In genomic region chr3:61343543-61343942, GRCh38 we compare ENCODE assay signal across 34 cellular contexts.
"Had no signal": no experiment of that assay in that cellular context is flagged by ENCODE, and none has a peak within 500 bp of the region (broad histone marks: within the 10 kb centered on the region; RNA-seq: fewer than 3 reads in every experiment).

No MANE protein-coding gene starts in this region.

- H3K9ac ChIP-seq: parathyroid adenoma had no signal

- ATAC-seq: naive thymus-derived CD4-positive, alpha-beta T cell; natural killer cell; psoas muscle; sciatic nerve; stimulated activated memory B cell treated with anti-CD40 and anti-IgM and Interleukin-4, amounts not matched to agents 10 μg/mL and 1 μg/mL and 100 μg/mL, for 72 hours; stimulated activated naive CD8-positive, alpha-beta T cell treated with anti-CD3 and anti-CD28 coated beads, Interleukin-15, amount 100 ng/mL, for 72 hours; stimulated activated naive CD8-positive, alpha-beta T cell treated with anti-CD3 and anti-CD28 coated beads, Interleukin-15, Interleukin-2, amounts not matched to agents 100 U/mL and 50 U/mL, for 24 hours; upper lobe of right lung had no signal

- H3K4me3 ChIP-seq: ovary, psoas muscle, right atrium auricular region, skin epidermis, smooth muscle cell, spleen, suprapubic skin, testis, tibial artery, transverse colon, upper lobe of right lung, uterus had no signal

- H3K4me1 ChIP-seq: parathyroid adenoma, psoas muscle, right atrium auricular region, spleen, suprapubic skin, testis, tibial artery, transverse colon, upper lobe of right lung, uterus had no signal

- H3K4me2 ChIP-seq: smooth muscle cell had no signal

- H3K27ac Mint-ChIP-seq: naive thymus-derived CD4-positive, alpha-beta T cell; natural killer cell; nephron progenitor cell; progenitor cell of endocrine pancreas; stimulated activated memory B cell treated with anti-CD40 and anti-IgM and Interleukin-4, amounts not matched to agents 10 μg/mL and 1 μg/mL and 100 μg/mL, for 72 hours; stimulated activated naive CD8-positive, alpha-beta T cell treated with anti-CD3 and anti-CD28 coated beads, Interleukin-15, amount 100 ng/mL, for 72 hours; type B pancreatic cell had no signal

- H2AFZ ChIP-seq: parathyroid adenoma had no signal

- H3K27me3 Mint-ChIP-seq: progenitor cell of endocrine pancreas; stimulated activated naive CD8-positive, alpha-beta T cell treated with anti-CD3 and anti-CD28 coated beads, Interleukin-15, amount 100 ng/mL, for 72 hours had no signal

- H3K36me3 Mint-ChIP-seq: naive thymus-derived CD4-positive, alpha-beta T cell; natural killer cell; stimulated activated memory B cell treated with anti-CD40 and anti-IgM and Interleukin-4, amounts not matched to agents 10 μg/mL and 1 μg/mL and 100 μg/mL, for 72 hours; type B pancreatic cell had no signal

- H3K27me3 ChIP-seq: neutrophil, ovary, right atrium auricular region, spleen, suprapubic skin, testis, tibial artery, transverse colon, upper lobe of right lung, uterus had no signal

- H3K36me3 ChIP-seq: neutrophil, ovary, right atrium auricular region, spleen, suprapubic skin, tibial artery, transverse colon, upper lobe of right lung, uterus had no signal

- H3K79me2 ChIP-seq: parathyroid adenoma had no signal

- H3K4me1 Mint-ChIP-seq: natural killer cell; nephron progenitor cell; neural crest cell; stimulated activated memory B cell treated with anti-CD40 and anti-IgM and Interleukin-4, amounts not matched to agents 10 μg/mL and 1 μg/mL and 100 μg/mL, for 72 hours; stimulated activated naive CD8-positive, alpha-beta T cell treated with anti-CD3 and anti-CD28 coated beads, Interleukin-15, amount 100 ng/mL, for 72 hours had no signal

- H3K27ac ChIP-seq: neutrophil, ovary, parathyroid adenoma, psoas muscle, right atrium auricular region, skin epidermis, spleen, suprapubic skin, testis, tibial artery, transverse colon, upper lobe of right lung, uterus had no signal

- H3K4me3 Mint-ChIP-seq: naive thymus-derived CD4-positive, alpha-beta T cell; natural killer cell; nephron progenitor cell; neural crest cell; stimulated activated memory B cell treated with anti-CD40 and anti-IgM and Interleukin-4, amounts not matched to agents 10 μg/mL and 1 μg/mL and 100 μg/mL, for 72 hours; stimulated activated naive CD8-positive, alpha-beta T cell treated with anti-CD3 and anti-CD28 coated beads, Interleukin-15, amount 100 ng/mL, for 72 hours; type B pancreatic cell had no signal

- DNase-seq: naive thymus-derived CD4-positive, alpha-beta T cell; natural killer cell; nephron progenitor cell; occipital lobe; ovary; posterior cingulate gyrus; psoas muscle; retina; spleen; stimulated activated CD4-positive, alpha-beta T cell treated with anti-CD3 and anti-CD28 coated beads, Interleukin-12 subunit alpha, Interleukin-12 subunit beta, amount 100 ng/mL, for 4 hours; stimulated activated CD4-positive, alpha-beta T cell treated with anti-CD3 and anti-CD28 coated beads, Interleukin-1b, Interleukin-23, amount 100 ng/mL, for 48 hours; stimulated activated CD4-positive, alpha-beta T cell treated with anti-CD3 and anti-CD28 coated beads, Interleukin-4, amount 100 ng/mL, for 1 hour; stimulated activated CD4-positive, alpha-beta T cell treated with anti-CD3 and anti-CD28 coated beads, Interleukin-4, amount 100 ng/mL, for 4 hours; stimulated activated CD8-positive, alpha-beta memory T cell treated with anti-CD3 and anti-CD28 coated beads, Interleukin-4, amount 100 ng/mL, for 48 hours; stimulated activated naive CD4-positive, alpha-beta T cell; stimulated activated naive CD8-positive, alpha-beta T cell treated with anti-CD3 and anti-CD28 coated beads, Interleukin-15, amount 100 ng/mL, for 72 hours; stimulated activated naive CD8-positive, alpha-beta T cell treated with anti-CD3 and anti-CD28 coated beads, Interleukin-15, Interleukin-2, amounts not matched to agents 100 U/mL and 50 U/mL, for 24 hours; substantia nigra; testis; tibial artery; transverse colon; upper lobe of right lung; uterus had no signal

- H3K9me3 ChIP-seq: neutrophil, ovary, psoas muscle, right atrium auricular region, spleen, suprapubic skin, testis, tibial artery, transverse colon, upper lobe of right lung, uterus had no signal

- H3K9me3 Mint-ChIP-seq: stimulated activated memory B cell treated with anti-CD40 and anti-IgM and Interleukin-4, amounts not matched to agents 10 μg/mL and 1 μg/mL and 100 μg/mL, for 72 hours; stimulated activated naive CD8-positive, alpha-beta T cell treated with anti-CD3 and anti-CD28 coated beads, Interleukin-15, amount 100 ng/mL, for 72 hours; type B pancreatic cell had no signal
